ENCODE assay signal across 8 cellular contexts in the genomic region with DNA sequence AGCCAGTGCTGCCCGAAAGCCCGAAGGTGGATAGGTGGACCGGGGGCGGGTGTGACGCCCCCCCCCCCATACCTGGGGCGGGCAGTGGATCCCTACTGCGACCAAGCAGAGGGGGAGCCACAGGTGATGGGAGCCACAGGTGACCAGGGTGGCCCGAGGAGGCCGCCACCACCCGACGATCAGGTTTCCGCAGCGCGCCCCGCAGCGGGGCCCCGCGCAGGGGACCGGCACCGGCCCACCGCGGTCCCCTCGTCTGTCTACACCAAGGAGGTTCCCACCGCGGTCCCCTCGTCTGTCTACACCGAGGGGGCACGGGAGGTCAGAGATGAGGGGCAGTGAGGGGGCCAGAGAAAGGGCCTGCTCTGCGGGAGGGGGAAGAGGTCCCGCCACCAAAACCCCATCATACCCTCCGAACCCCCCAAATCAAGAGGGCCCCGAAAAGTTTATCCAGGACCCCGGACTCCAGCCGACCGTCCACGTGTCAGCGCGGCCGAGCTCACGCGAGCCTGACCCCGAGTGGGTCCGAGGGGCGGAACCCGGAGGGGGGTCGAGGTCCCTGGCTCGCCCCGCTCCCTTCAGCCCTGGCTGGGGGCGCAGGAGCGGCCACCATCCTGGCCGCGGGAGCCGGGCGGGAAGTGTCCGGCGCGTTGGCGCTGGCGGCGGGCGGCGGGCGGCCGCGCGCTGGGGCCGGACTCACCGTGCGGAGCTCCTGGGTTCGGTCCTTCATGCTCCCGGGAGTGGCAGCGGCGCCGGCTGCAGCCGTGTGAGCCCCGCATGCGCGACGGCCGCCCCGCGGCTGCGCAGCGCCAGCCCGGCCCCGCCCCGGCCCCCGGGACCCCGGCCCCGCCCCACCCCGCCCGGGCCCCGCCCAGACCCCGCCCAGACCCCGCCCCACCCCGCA. TPM values are rescaled to one million over a fixed set of nuclear protein-coding genes. Genes with fewer than 3 reads are reported as not detected.
DNase-seq lines count a peak whose midpoint lies in the region; ATAC-seq lines count a peak whose summit lies in the region.

A gene (minus strand): TSS at position 765 of the 901 bp plus-strand sequence. CDS start 38 bp downstream, at position 727.

- H2BK5ac ChIP-seq in mesenchymal stem cell (ENCODE audit: low read depth, low read length, poor library complexity, severe bottlenecking) = peak within 1 kb of the TSS; percentile 68

- peak within 1 kb of the TSS; percentile 95 for H3K4me2 ChIP-seq in mesenchymal stem cell (ENCODE audit: low read length, poor library complexity, severe bottlenecking)

- H3K36me3 Mint-ChIP-seq in activated CD8-positive, alpha-beta T cell treated with anti-CD3 and anti-CD28 coated beads, Interleukin-2, amount 10 ng/mL, durations not matched to agents 7 days and 5 days (ENCODE audit: low read depth) = peaks cover 3% of the 10 kb centered on the region

- peak within 1 kb of the TSS; percentile 100 for H2BK15ac ChIP-seq in mesenchymal stem cell (ENCODE audit: low read depth, poor library complexity, severe bottlenecking)

- peak; percentile 65 for ATAC-seq in HG02852 (IDR thresholded peaks at IDR 0.05; ENCODE audit: unreplicated experiment)
- peak; percentile 84 for ATAC-seq in activated CD8-positive, alpha-beta T cell treated with anti-CD3 and anti-CD28 coated beads, Interleukin-2, amount 10 ng/mL, durations not matched to agents 7 days and 5 days

- H2BK12ac ChIP-seq in mesenchymal stem cell (ENCODE audit: low read length in 2 of 2) = peak within 1 kb of the TSS in 1 of 2 experiments; percentile 70

- CTCF ChIA-PET in activated CD8-positive, alpha-beta T cell treated with anti-CD3 and anti-CD28 coated beads, Interleukin-2, amount 10 ng/mL, durations not matched to agents 7 days and 5 days (lab: Charles Lee) = interaction anchor here (0.6 to 8.3 kb wide), 4 partner anchors 9 to 113 kb away, joined by 3 to 69 read pairs (median 3); no protein-coding TSS in a partner anchor

- peak within 1 kb of the TSS; percentile 83 for H4K8ac ChIP-seq in mesenchymal stem cell (ENCODE audit: low read length)

- H3K27ac ChIP-seq in mesenchymal stem cell (ENCODE audit: low read length, poor library complexity, severe bottlenecking) = peak within 1 kb of the TSS; percentile 50

- no peaks in the 10 kb centered on the region for H3K9me3 ChIP-seq in mesenchymal stem cell (ENCODE audit: control insufficient read depth, low read length)

- peak within 1 kb of the TSS; percentile 56 to 88 for H3K23ac ChIP-seq in mesenchymal stem cell (ENCODE audit: low read length in 2 of 2)

- H3K4me1 ChIP-seq in mesenchymal stem cell (ENCODE audit: control insufficient read depth, insufficient read depth, low read depth, low read length) = peaks cover 41% of the 10 kb centered on the region

- H3K4me3 Mint-ChIP-seq in activated CD8-positive, alpha-beta T cell treated with anti-CD3 and anti-CD28 coated beads, Interleukin-2, amount 10 ng/mL, durations not matched to agents 7 days and 5 days = peak within 1 kb of the TSS; percentile 80

- H3K79me1 ChIP-seq in mesenchymal stem cell (replicated peaks; ENCODE audit: low read length, poor library complexity, severe bottlenecking) = no peaks in the 10 kb centered on the region

- peaks cover 7 to 10% of the 10 kb centered on the region in 2 experiments for H3K36me3 ChIP-seq in mesenchymal stem cell (ENCODE audit: control insufficient read depth in 1 of 2, insufficient read depth in 2 of 2, low read depth in 1 of 2, low read length in 2 of 2)

- no peak within 1 kb of the TSS for H2AK5ac ChIP-seq in mesenchymal stem cell (ENCODE audit: low read length, severe bottlenecking)

- H2BK120ac ChIP-seq in mesenchymal stem cell (ENCODE audit: low read depth, low read length) = peak within 1 kb of the TSS; percentile 83

- DNase-seq in NCI-H1694 treated with DMSO at 0.1 percent for 48 hours (lab: John Stamatoyannopoulos, UW) (peak; percentile 40), NCI-H1694 (lab: John Stamatoyannopoulos, UW) (no peak), NCI-H2227 (lab: John Stamatoyannopoulos, UW; ENCODE audit: unreplicated experiment) (peak; percentile 83), mesenchymal stem cell (peak; percentile 67)
- peak; percentile 75 for DNase-seq in activated CD8-positive, alpha-beta T cell treated with anti-CD3 and anti-CD28 coated beads, Interleukin-2, amount 10 ng/mL, durations not matched to agents 7 days and 5 days
- DNase-seq in effector CD8-positive, alpha-beta T cell (lab: John Stamatoyannopoulos, UW) = peak; percentile 61
- peak; percentile 68 for DNase-seq in stimulated activated CD8-positive, alpha-beta memory T cell treated with anti-CD3 and anti-CD28 coated beads, Interleukin-15, amount 100 ng/mL, for 48 hours (ENCODE audit: low read depth in 2 of 2)

- peak within 1 kb of the TSS; percentile 86 to 89 for H3K4me3 ChIP-seq in mesenchymal stem cell (ENCODE audit: insufficient read depth in 1 of 2, low read depth in 1 of 2, low read length in 2 of 2)

- H3K27ac Mint-ChIP-seq in activated CD8-positive, alpha-beta T cell treated with anti-CD3 and anti-CD28 coated beads, Interleukin-2, amount 10 ng/mL, durations not matched to agents 7 days and 5 days = peak within 1 kb of the TSS; percentile 15

- peaks cover 36% of the 10 kb centered on the region for H3K4me1 Mint-ChIP-seq in activated CD8-positive, alpha-beta T cell treated with anti-CD3 and anti-CD28 coated beads, Interleukin-2, amount 10 ng/mL, durations not matched to agents 7 days and 5 days (ENCODE audit: low read depth)

- no peaks in the 10 kb centered on the region for H3K9me3 Mint-ChIP-seq in activated CD8-positive, alpha-beta T cell treated with anti-CD3 and anti-CD28 coated beads, Interleukin-2, amount 10 ng/mL, durations not matched to agents 7 days and 5 days (ENCODE audit: insufficient read depth)

- H3K14ac ChIP-seq in mesenchymal stem cell (ENCODE audit: low read length in 2 of 2) = peak within 1 kb of the TSS in 1 of 2 experiments; percentile 76

- peaks cover 21% of the 10 kb centered on the region for H3K27me3 Mint-ChIP-seq in activated CD8-positive, alpha-beta T cell treated with anti-CD3 and anti-CD28 coated beads, Interleukin-2, amount 10 ng/mL, durations not matched to agents 7 days and 5 days (ENCODE audit: low read depth)

- no peak within 1 kb of the TSS for H2AFZ ChIP-seq in mesenchymal stem cell (ENCODE audit: low read depth, low read length)

- H3K9ac ChIP-seq in mesenchymal stem cell (ENCODE audit: low read length) = peak within 1 kb of the TSS; percentile 88

- H3K4ac ChIP-seq in mesenchymal stem cell (ENCODE audit: low read depth in 1 of 2, low read length in 2 of 2) = peak within 1 kb of the TSS; percentile 60 to 96

- peak within 1 kb of the TSS; percentile 75 to 87 for H3K18ac ChIP-seq in mesenchymal stem cell (ENCODE audit: low read depth in 1 of 2, low read length in 2 of 2)

- H3K27me3 ChIP-seq in mesenchymal stem cell (ENCODE audit: control insufficient read depth in 1 of 2, insufficient read depth in 1 of 2, low read length in 2 of 2) = no peaks in the 10 kb centered on the region

- POLR2A ChIA-PET in activated CD8-positive, alpha-beta T cell treated with anti-CD3 and anti-CD28 coated beads, Interleukin-2, amount 10 ng/mL, durations not matched to agents 7 days and 5 days (lab: Charles Lee) = interaction anchor here (0.7 kb wide), 1 partner anchor 36 kb away, joined by 3 read pairs; a partner anchor contains a TSS

- WGBS in mesenchymal stem cell = 3% methylated on average over 33 of the region's 96 CpGs

- peak within 1 kb of the TSS; percentile 61 for H4K91ac ChIP-seq in mesenchymal stem cell (ENCODE audit: low read length)

RNA-seq across cellular contexts. Expression of the gene that starts here (rescaled TPM):
- 10 to 100 TPM; 10.6 to 12.3 TPM for total RNA-seq in activated CD8-positive, alpha-beta T cell treated with anti-CD3 and anti-CD28 coated beads, Interleukin-2, amount 10 ng/mL, durations not matched to agents 7 days and 5 days
- polyA plus RNA-seq in mesenchymal stem cell (2013, experiment 1 of 2) = 10.0 TPM
- polyA plus RNA-seq in mesenchymal stem cell (2013, experiment 2 of 2) = 9.9 TPM
